In genomic region chr7:100374601-100375000, GRCh38 we compare ENCODE assay signal across 21 cellular contexts. TPM values are rescaled to one million over a fixed set of nuclear protein-coding genes. Genes with fewer than 3 reads are reported as not detected.
DNase-seq lines count a peak whose midpoint lies in the region; ATAC-seq and TF ChIP-seq lines count a peak whose summit lies in the region.
"Had no signal": no experiment of that assay in that cellular context is flagged by ENCODE, and none has a peak within 500 bp of the region (broad histone marks: within the 10 kb centered on the region; RNA-seq: fewer than 3 reads in every experiment).

No MANE protein-coding gene starts in this region.

- DNase-seq in GM06990 (ENCODE audit: extremely low read depth, insufficient read length) = no peak
- peak; percentile 46 for DNase-seq in activated naive CD8-positive, alpha-beta T cell treated with anti-CD3 and anti-CD28 coated beads, Interleukin-2, amount 10 ng/mL, durations not matched to agents 7 days and 5 days
- no peak for DNase-seq in natural killer cell
- no peak for DNase-seq in NCI-H526 treated with DMSO at 0.1 percent for 48 hours (lab: John Stamatoyannopoulos, UW)
- DNase-seq in activated CD4-positive, alpha-beta T cell treated with anti-CD3 and anti-CD28 coated beads, Interleukin-2, amount 50 U/mL, for 4 hours = no peak
- no peak for DNase-seq in Karpas-422
- DNase-seq: activated naive CD4-positive, alpha-beta T cell; cortex of kidney; foreskin fibroblast; NCI-H1417; NCI-H2171; NCI-H748 treated with DMSO at 0.1 percent for 48 hours; nucleus accumbens; PC-3; retina; stimulated activated naive CD4-positive, alpha-beta T cell treated with Interleukin-2 at 50 U/mL for 16 hours; T-helper 9 cell had no signal

- H4K20me1 ChIP-seq in BLaER1 (no peaks in the 10 kb centered on the region), Karpas-422 (ENCODE audit: insufficient read depth, low read depth, low read length) (no peaks in the 10 kb centered on the region)

- H3K27me3 ChIP-seq in BLaER1 = no peaks in the 10 kb centered on the region
- H3K27me3 ChIP-seq in GM06990 (replicated peaks; ENCODE audit: control insufficient read depth, insufficient read depth, low read length) = no peaks in the 10 kb centered on the region
- no peaks in the 10 kb centered on the region for H3K27me3 ChIP-seq in Karpas-422 (ENCODE audit: low read length)

- H3K9ac ChIP-seq in BLaER1 (no peak overlapping the region), Karpas-422 (ENCODE audit: low read length) (no peak overlapping the region)

- no peak overlapping the region for H3K27ac ChIP-seq in BLaER1
- H3K27ac ChIP-seq in Karpas-422 (ENCODE audit: low read length) = no peak overlapping the region
- H3K27ac ChIP-seq: SK-N-MC had no signal

- H3K9me3 ChIP-seq in BLaER1 (no peaks in the 10 kb centered on the region), Karpas-422 (ENCODE audit: low read length) (no peaks in the 10 kb centered on the region)
- H3K9me3 ChIP-seq: mucosa of descending colon had no signal

- ATAC-seq in activated naive CD8-positive, alpha-beta T cell treated with anti-CD3 and anti-CD28 coated beads, Interleukin-2, amount 10 ng/mL, durations not matched to agents 7 days and 5 days (ENCODE audit: low read depth) = peak; percentile 71
- peak; percentile 59 to 65 (median 59) for ATAC-seq in natural killer cell
- ATAC-seq: activated CD4-positive, CD25-positive, alpha-beta regulatory T cell treated with anti-CD3 and anti-CD28 coated beads, Interleukin-2, amount 50 U/mL, for 24 hours; PC-3 had no signal

- H3K36me3 Mint-ChIP-seq in activated naive CD8-positive, alpha-beta T cell treated with anti-CD3 and anti-CD28 coated beads, Interleukin-2, amount 10 ng/mL, durations not matched to agents 7 days and 5 days = peaks cover 3% of the 10 kb centered on the region
- no peaks in the 10 kb centered on the region for H3K36me3 Mint-ChIP-seq in natural killer cell

- intact Hi-C loops in natural killer cell (cut with micrococcal nuclease) = no loop called here

- POLR2A ChIA-PET in activated naive CD8-positive, alpha-beta T cell treated with anti-CD3 and anti-CD28 coated beads, Interleukin-2, amount 10 ng/mL, durations not matched to agents 7 days and 5 days (lab: Charles Lee) = interaction anchor here (0.6 to 2.7 kb wide), 5 partner anchors 20 to 181 kb away, joined by 3 to 11 read pairs (median 3); partner anchors contain the start of gene ZCWPW1

- H3K9me3 Mint-ChIP-seq in activated naive CD8-positive, alpha-beta T cell treated with anti-CD3 and anti-CD28 coated beads, Interleukin-2, amount 10 ng/mL, durations not matched to agents 7 days and 5 days = no peaks in the 10 kb centered on the region
- no peaks in the 10 kb centered on the region for H3K9me3 Mint-ChIP-seq in natural killer cell

- H2AFZ ChIP-seq in Karpas-422 (ENCODE audit: low read length) = no peak overlapping the region

- peak overlapping the region; percentile 71; the same call in 1 of the 2 replicates for H3K4me2 ChIP-seq in BLaER1
- H3K4me2 ChIP-seq in Karpas-422 (ENCODE audit: low read depth, low read length, poor library complexity, severe bottlenecking) = no peak overlapping the region

- H3K27me3 Mint-ChIP-seq in activated naive CD8-positive, alpha-beta T cell treated with anti-CD3 and anti-CD28 coated beads, Interleukin-2, amount 10 ng/mL, durations not matched to agents 7 days and 5 days = no peaks in the 10 kb centered on the region
- H3K27me3 Mint-ChIP-seq in natural killer cell (ENCODE audit: low read depth in 2 of 2) = no peaks in the 10 kb centered on the region

- TF ChIP-seq CTCF in GM06990 (IDR thresholded peaks at IDR 0.05; ENCODE audit: insufficient read depth, low read length, poor library complexity, severe bottlenecking) = no peak
- TF ChIP-seq CTCF in natural killer cell (IDR thresholded peaks at IDR 0.05) = no peak

- H3K79me2 ChIP-seq in Karpas-422 (ENCODE audit: low read length) = no peaks in the 10 kb centered on the region

- peaks cover 51% of the 10 kb centered on the region for H3K4me1 ChIP-seq in BLaER1
- peaks cover 17% of the 10 kb centered on the region for H3K4me1 ChIP-seq in Karpas-422 (ENCODE audit: low read length)

- H3K36me3 ChIP-seq in BLaER1 = no peaks in the 10 kb centered on the region
- no peaks in the 10 kb centered on the region for H3K36me3 ChIP-seq in GM06990 (ENCODE audit: control insufficient read depth, insufficient read depth, low read length)
- no peaks in the 10 kb centered on the region for H3K36me3 ChIP-seq in Karpas-422 (ENCODE audit: insufficient read depth, low read length)

- H3K4me3 Mint-ChIP-seq in activated naive CD8-positive, alpha-beta T cell treated with anti-CD3 and anti-CD28 coated beads, Interleukin-2, amount 10 ng/mL, durations not matched to agents 7 days and 5 days = peak overlapping the region; percentile 54
- peak overlapping the region; percentile 68 for H3K4me3 Mint-ChIP-seq in natural killer cell

- H3K9me2 ChIP-seq in Karpas-422 (replicated peaks; ENCODE audit: insufficient read depth, low read length) = no peaks in the 10 kb centered on the region

- peak overlapping the region; percentile 93 for H3K27ac Mint-ChIP-seq in activated naive CD8-positive, alpha-beta T cell treated with anti-CD3 and anti-CD28 coated beads, Interleukin-2, amount 10 ng/mL, durations not matched to agents 7 days and 5 days
- peak overlapping the region; percentile 77 to 96 for H3K27ac Mint-ChIP-seq in natural killer cell

- H3K4me3 ChIP-seq in BLaER1 = no peak overlapping the region
- H3K4me3 ChIP-seq in GM06990 (replicated peaks; ENCODE audit: low read depth, low read length) = peak overlapping the region; percentile 61
- H3K4me3 ChIP-seq in Karpas-422 (ENCODE audit: low read length) = no peak overlapping the region
- H3K4me3 ChIP-seq: mucosa of descending colon, SK-N-MC had no signal

- H3K4me1 Mint-ChIP-seq in activated naive CD8-positive, alpha-beta T cell treated with anti-CD3 and anti-CD28 coated beads, Interleukin-2, amount 10 ng/mL, durations not matched to agents 7 days and 5 days = peaks cover 18% of the 10 kb centered on the region
- H3K4me1 Mint-ChIP-seq in natural killer cell = peaks cover 31 to 44% of the 10 kb centered on the region in 2 donors

RNA-seq across cellular contexts. Expression of gene PILRA, which starts 1.3 kb away (rescaled TPM):
- total RNA-seq in activated naive CD8-positive, alpha-beta T cell treated with anti-CD3 and anti-CD28 coated beads, Interleukin-2, amount 10 ng/mL, durations not matched to agents 7 days and 5 days = 1 to 10 TPM; 4.1 to 5.1 TPM
- total RNA-seq in natural killer cell = 10 to 100 TPM; 18.8 to 38.8 (median 29.4) TPM
- 2.3 and 2.4 TPM in 2 replicates for total RNA-seq in Karpas-422 (2014; rRNA removed; shearing (Covaris generic); ENCODE audit: low replicate concordance)

RNA-seq across cellular contexts. Expression of gene PILRB, which starts 16.7 kb away (rescaled TPM):
- 10 to 100 TPM; 91.3 to 96.4 TPM for total RNA-seq in activated naive CD8-positive, alpha-beta T cell treated with anti-CD3 and anti-CD28 coated beads, Interleukin-2, amount 10 ng/mL, durations not matched to agents 7 days and 5 days
- 100 to 1,000 TPM; 143 to 206 (median 157) TPM for total RNA-seq in natural killer cell
- total RNA-seq in Karpas-422 (2014; rRNA removed; shearing (Covaris generic); ENCODE audit: low replicate concordance) = 58.9 and 98.2 TPM in 2 replicates

RNA-seq across cellular contexts. Expression of gene ZCWPW1, which starts 53.9 kb away (rescaled TPM):
- 1 to 10 TPM; 6.2 to 6.5 TPM for total RNA-seq in activated naive CD8-positive, alpha-beta T cell treated with anti-CD3 and anti-CD28 coated beads, Interleukin-2, amount 10 ng/mL, durations not matched to agents 7 days and 5 days
- total RNA-seq in natural killer cell = 1 to 10 TPM; 5.6 to 7.8 (median 7.2) TPM
- 3.0 and 8.8 TPM in 2 replicates for total RNA-seq in Karpas-422 (2014; rRNA removed; shearing (Covaris generic); ENCODE audit: low replicate concordance)

RNA-seq across cellular contexts. Expression of gene MEPCE, which starts 55.0 kb away (rescaled TPM):
- 10 to 100 TPM; 48.5 to 49.0 TPM for total RNA-seq in activated naive CD8-positive, alpha-beta T cell treated with anti-CD3 and anti-CD28 coated beads, Interleukin-2, amount 10 ng/mL, durations not matched to agents 7 days and 5 days
- total RNA-seq in natural killer cell = 10 to 100 TPM; 48.1 to 54.9 (median 54.1) TPM
- 28.4 and 40.4 TPM in 2 replicates for total RNA-seq in Karpas-422 (2014; rRNA removed; shearing (Covaris generic); ENCODE audit: low replicate concordance)
